ENCODE assay signal across 17 cellular contexts in genomic region chr9:127201731-127202130, GRCh38.
"Had no signal": no experiment of that assay in that cellular context is flagged by ENCODE, and none has a peak within 500 bp of the region (broad histone marks: within the 10 kb centered on the region; RNA-seq: fewer than 3 reads in every experiment).

No MANE protein-coding gene starts in this region.

- DNase-seq: KBM-7, MV-4-11, NCI-H1048, NCI-H1105, NCI-H1417, NCI-H1436 treated with DMSO at 0.1 percent for 48 hours, NCI-H1694, NCI-H1930, NCI-H2081, NCI-H2107, NCI-H2227 treated with DMSO at 0.1 percent for 48 hours, NCI-H524 treated with DMSO at 0.1 percent for 48 hours, NCI-H69, NCI-H774, RPMI8226, SHP77, SK-N-SH had no signal

- H3K9ac ChIP-seq: SK-N-SH had no signal

- H3K9me3 ChIP-seq: SK-N-SH had no signal

- H3K4me2 ChIP-seq: SK-N-SH had no signal
